ENCODE assay signal across 1 cellular context in genomic region chr6:32178547-32179440, GRCh38.
A peak's percentile ranks its signal among the peaks of the same experiment; 100 is the strongest.
TF ChIP-seq lines count a peak whose summit lies in the region.

No MANE protein-coding gene starts in this region.

TF ChIP-seq in HepG2, 621 proteins besides CTCF, POLR2A, EP300 and RAD21 (continued from another document and continues in another):
- TF ChIP-seq ZBTB2 (CRISPR knock-in tag; IDR thresholded peaks at IDR 0.05; ENCODE audit: low read depth), result no peak
- no peak for TF ChIP-seq ZNF564 (CRISPR knock-in tag; IDR thresholded peaks at IDR 0.05)
- TF ChIP-seq ZNF577 (CRISPR knock-in tag; IDR thresholded peaks at IDR 0.05; ENCODE audit: borderline replicate concordance, low read depth), result no peak
- TF ChIP-seq ESRRA (CRISPR knock-in tag; IDR thresholded peaks at IDR 0.05; ENCODE audit: low read depth), result no peak
- no peak for TF ChIP-seq ZNF143 (CRISPR knock-in tag; IDR thresholded peaks at IDR 0.05)
- TF ChIP-seq GPN1 (CRISPR knock-in tag; IDR thresholded peaks at IDR 0.05; ENCODE audit: borderline replicate concordance), result no peak
- 0 out of 2 replicates have a peak, but pooled peaks have one; percentile 8 for TF ChIP-seq USF2 (IDR thresholded peaks at IDR 0.05; ENCODE audit: low read depth, low read length)
- no peak for TF ChIP-seq USF2 (CRISPR knock-in tag; IDR thresholded peaks at IDR 0.05; ENCODE audit: borderline replicate concordance)
- TF ChIP-seq GTF3A (CRISPR knock-in tag; conservative IDR thresholded peaks at IDR 0.05), result no peak
- TF ChIP-seq MYC (CRISPR knock-in tag; IDR thresholded peaks at IDR 0.05; ENCODE audit: borderline replicate concordance), result peak; percentile 58; the same call in 1 of the 2 replicates
- no peak for TF ChIP-seq HNF1A (IDR thresholded peaks at IDR 0.05; ENCODE audit: low read depth)
- TF ChIP-seq HNF1A (CRISPR knock-in tag; IDR thresholded peaks at IDR 0.05; ENCODE audit: borderline replicate concordance), result no peak
- TF ChIP-seq RBAK (CRISPR knock-in tag; IDR thresholded peaks at IDR 0.05), result no peak
- TF ChIP-seq MIER3 (CRISPR knock-in tag; IDR thresholded peaks at IDR 0.05; ENCODE audit: borderline replicate concordance), result no peak
- no peak for TF ChIP-seq ZNF737 (CRISPR knock-in tag; IDR thresholded peaks at IDR 0.05; ENCODE audit: borderline replicate concordance)
- TF ChIP-seq ZNF619 (CRISPR knock-in tag; IDR thresholded peaks at IDR 0.05), result no peak
- no peak for TF ChIP-seq ZHX1 (CRISPR knock-in tag; IDR thresholded peaks at IDR 0.05; ENCODE audit: low read depth)
- TF ChIP-seq ZNF556 (CRISPR knock-in tag; IDR thresholded peaks at IDR 0.05; ENCODE audit: borderline replicate concordance), result no peak
- TF ChIP-seq SALL1 (CRISPR knock-in tag; IDR thresholded peaks at IDR 0.05), result 0 out of 2 replicates have a peak, but pooled peaks have one; percentile 6
- no peak for TF ChIP-seq ZSCAN25 (CRISPR knock-in tag; IDR thresholded peaks at IDR 0.05)
- TF ChIP-seq TRIM24 (CRISPR knock-in tag; IDR thresholded peaks at IDR 0.05), result no peak
- no peak for TF ChIP-seq ZNF205 (CRISPR knock-in tag; IDR thresholded peaks at IDR 0.05)
- no peak for TF ChIP-seq AGO1 (IDR thresholded peaks at IDR 0.05; ENCODE audit: low read depth, low read length, poor library complexity, severe bottlenecking)
- TF ChIP-seq DRAP1 (CRISPR knock-in tag; IDR thresholded peaks at IDR 0.05), result no peak
- no peak for TF ChIP-seq THAP7 (CRISPR knock-in tag; IDR thresholded peaks at IDR 0.05)
- TF ChIP-seq KDM4B (CRISPR knock-in tag; IDR thresholded peaks at IDR 0.05), result 0 out of 2 replicates have a peak, but pooled peaks have one; percentile 32
- TF ChIP-seq DNMT3B (CRISPR knock-in tag; conservative IDR thresholded peaks at IDR 0.05), result no peak
- no peak for TF ChIP-seq AKNA (CRISPR knock-in tag; IDR thresholded peaks at IDR 0.05; ENCODE audit: borderline replicate concordance)
- 0 out of 2 replicates have a peak, but pooled peaks have one; percentile 18 for TF ChIP-seq NR2F2 (IDR thresholded peaks at IDR 0.05; ENCODE audit: borderline replicate concordance, low read depth)
- no peak for TF ChIP-seq ZNF292 (CRISPR knock-in tag; IDR thresholded peaks at IDR 0.05; ENCODE audit: borderline replicate concordance, low read depth)
- TF ChIP-seq NBN (conservative IDR thresholded peaks at IDR 0.05), result no peak
- TF ChIP-seq ARNT2 (CRISPR knock-in tag; IDR thresholded peaks at IDR 0.05; ENCODE audit: low read depth), result no peak
- TF ChIP-seq ZNF879 (CRISPR knock-in tag; IDR thresholded peaks at IDR 0.05), result no peak
- no peak for TF ChIP-seq ZNF513 (CRISPR knock-in tag; conservative IDR thresholded peaks at IDR 0.05)
- no peak for TF ChIP-seq MNT (IDR thresholded peaks at IDR 0.05)
- TF ChIP-seq FOXP4 (CRISPR knock-in tag; IDR thresholded peaks at IDR 0.05), result no peak
- no peak for TF ChIP-seq ZNF24 (IDR thresholded peaks at IDR 0.05)
- TF ChIP-seq ZNF530 (CRISPR knock-in tag; IDR thresholded peaks at IDR 0.05; ENCODE audit: low read depth), result no peak
